Comparison of ENCODE assay signal across 16 cellular contexts in the genomic region with DNA sequence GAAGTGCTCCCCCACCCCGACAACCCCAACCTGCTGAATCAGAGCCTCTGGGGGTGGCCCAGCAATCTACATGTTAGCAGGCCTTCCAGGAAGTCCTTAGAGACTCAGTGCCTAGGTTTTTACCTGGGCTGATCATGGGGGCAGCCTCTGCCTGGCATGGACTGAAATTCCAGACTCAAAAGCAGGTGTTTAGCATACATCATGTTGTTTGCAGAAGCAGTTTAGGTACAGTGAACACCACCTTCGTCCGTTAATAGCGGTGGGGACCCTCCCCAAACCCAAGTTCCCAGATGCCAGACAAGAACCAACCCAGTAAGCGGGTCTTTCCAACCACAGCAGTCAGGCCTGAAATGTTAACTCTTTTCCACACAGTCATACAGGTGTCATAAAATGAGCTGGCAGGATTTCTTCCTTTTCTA. TPM values are rescaled to one million over a fixed set of nuclear protein-coding genes. Genes with fewer than 3 reads are reported as not detected.
A peak's percentile ranks its signal among the peaks of the same experiment; 100 is the strongest.
DNase-seq lines count a peak whose midpoint lies in the region; ATAC-seq and TF ChIP-seq lines count a peak whose summit lies in the region.
"Had no signal": no experiment of that assay in that cellular context is flagged by ENCODE, and none has a peak within 500 bp of the region (broad histone marks: within the 10 kb centered on the region; RNA-seq: fewer than 3 reads in every experiment).

No MANE protein-coding gene starts in this region.

- H4K20me1 ChIP-seq in mammary epithelial cell (ENCODE audit: insufficient read depth, low read length): no peaks in the 10 kb centered on the region

- no peak overlapping the region for H2AFZ ChIP-seq in mammary epithelial cell (ENCODE audit: low read depth, low read length)

- no peak overlapping the region for H3K4me2 ChIP-seq in mammary epithelial cell (ENCODE audit: insufficient read depth, low read depth, low read length)

- no peak overlapping the region for H3K4me3 Mint-ChIP-seq in activated CD8-positive, alpha-beta T cell treated with anti-CD3 and anti-CD28 coated beads for 36 hours
- H3K4me3 Mint-ChIP-seq in activated CD8-positive, alpha-beta T cell treated with anti-CD3 and anti-CD28 coated beads, Interleukin-2, amount 10 ng/mL, durations not matched to agents 7 days and 5 days: no peak overlapping the region
- H3K4me3 Mint-ChIP-seq in HFFc6: no peak overlapping the region
- H3K4me3 Mint-ChIP-seq: central memory CD8-positive, alpha-beta T cell; type B pancreatic cell had no signal

- BruUV-seq in mammary epithelial cell (replicated peaks; lab: Mats Ljungman, UMichigan): no TSS peak

- H3K36me3 ChIP-seq in mammary epithelial cell (ENCODE audit: insufficient read depth, low read length) (no peaks in the 10 kb centered on the region), ascending aorta (no peaks in the 10 kb centered on the region)
- H3K36me3 ChIP-seq: left lung had no signal

- no peak overlapping the region for H3K27ac ChIP-seq in RWPE1
- H3K27ac ChIP-seq in mammary epithelial cell (ENCODE audit: insufficient read depth, low read depth, low read length): no peak overlapping the region
- no peak overlapping the region for H3K27ac ChIP-seq in ascending aorta
- H3K27ac ChIP-seq: left lung had no signal

- ATAC-seq in activated CD8-positive, alpha-beta T cell treated with anti-CD3 and anti-CD28 coated beads for 36 hours: peak; percentile 49
- no peak for ATAC-seq in activated CD8-positive, alpha-beta T cell treated with anti-CD3 and anti-CD28 coated beads, Interleukin-2, amount 10 ng/mL, durations not matched to agents 7 days and 5 days

- intact Hi-C loops in activated CD8-positive, alpha-beta T cell treated with anti-CD3 and anti-CD28 coated beads for 36 hours (cut with micrococcal nuclease): no loop called here
- intact Hi-C loops in mammary epithelial cell (cut with micrococcal nuclease) (no loop called here), ascending aorta (cut with DNase I) (no loop called here)

- H3K9me3 Mint-ChIP-seq in activated CD8-positive, alpha-beta T cell treated with anti-CD3 and anti-CD28 coated beads for 36 hours: no peaks in the 10 kb centered on the region
- no peaks in the 10 kb centered on the region for H3K9me3 Mint-ChIP-seq in activated CD8-positive, alpha-beta T cell treated with anti-CD3 and anti-CD28 coated beads, Interleukin-2, amount 10 ng/mL, durations not matched to agents 7 days and 5 days (ENCODE audit: insufficient read depth)
- H3K9me3 Mint-ChIP-seq in HFFc6: no peaks in the 10 kb centered on the region
- H3K9me3 Mint-ChIP-seq: central memory CD8-positive, alpha-beta T cell; type B pancreatic cell had no signal

- peaks cover 2% of the 10 kb centered on the region for H3K27me3 Mint-ChIP-seq in activated CD8-positive, alpha-beta T cell treated with anti-CD3 and anti-CD28 coated beads for 36 hours
- peaks cover 17% of the 10 kb centered on the region for H3K27me3 Mint-ChIP-seq in activated CD8-positive, alpha-beta T cell treated with anti-CD3 and anti-CD28 coated beads, Interleukin-2, amount 10 ng/mL, durations not matched to agents 7 days and 5 days (ENCODE audit: low read depth)
- H3K27me3 Mint-ChIP-seq in HFFc6 (ENCODE audit: insufficient read depth): peaks cover 6% of the 10 kb centered on the region

- no peaks in the 10 kb centered on the region for H3K79me2 ChIP-seq in mammary epithelial cell (ENCODE audit: insufficient read depth, low read length)

- DNase-seq in activated CD8-positive, alpha-beta T cell treated with anti-CD3 and anti-CD28 coated beads for 36 hours: peak; percentile 45
- no peak for DNase-seq in activated CD8-positive, alpha-beta T cell treated with anti-CD3 and anti-CD28 coated beads, Interleukin-2, amount 10 ng/mL, durations not matched to agents 7 days and 5 days
- DNase-seq in RWPE1 (ENCODE audit: low spot score) (peak; percentile 19), mammary epithelial cell (peak; percentile 40), ascending aorta (ENCODE audit: low spot score in 2 of 2) (no peak), HFFc6 (no peak), GM13976 (ENCODE audit: low spot score) (no peak)
- DNase-seq in stimulated activated CD4-positive, alpha-beta T cell treated with anti-CD3 and anti-CD28 coated beads, TNF-alpha, amount 100 ng/mL, for 24 hours (ENCODE audit: low read depth in 3 of 3): peak in 2 of 3 experiments; percentile 14 to 45
- DNase-seq: Kasumi-1, left lung, NCI-H1436 treated with DMSO at 0.1 percent for 48 hours, posterior cingulate gyrus had no signal

- H3K9me3 ChIP-seq in mammary epithelial cell (replicated peaks; ENCODE audit: insufficient read depth, low read length) (no peaks in the 10 kb centered on the region), ascending aorta (no peaks in the 10 kb centered on the region)
- H3K9me3 ChIP-seq: left lung had no signal

- H3K27me3 ChIP-seq in mammary epithelial cell (ENCODE audit: insufficient read depth, low read length): no peaks in the 10 kb centered on the region
- H3K27me3 ChIP-seq in ascending aorta: no peaks in the 10 kb centered on the region
- H3K27me3 ChIP-seq: left lung had no signal

- peaks cover 15% of the 10 kb centered on the region for H3K4me1 Mint-ChIP-seq in activated CD8-positive, alpha-beta T cell treated with anti-CD3 and anti-CD28 coated beads for 36 hours (ENCODE audit: low read depth)
- peaks cover 9% of the 10 kb centered on the region for H3K4me1 Mint-ChIP-seq in activated CD8-positive, alpha-beta T cell treated with anti-CD3 and anti-CD28 coated beads, Interleukin-2, amount 10 ng/mL, durations not matched to agents 7 days and 5 days (ENCODE audit: low read depth)
- peaks cover 10% of the 10 kb centered on the region; the same call in 1 of the 2 replicates for H3K4me1 Mint-ChIP-seq in HFFc6 (ENCODE audit: low read depth)

- no peak overlapping the region for H3K4me3 ChIP-seq in mammary epithelial cell (replicated peaks in 1 of 3; ENCODE audit: insufficient read depth in 1 of 3, low read depth in 2 of 3, low read length in 3 of 3)
- H3K4me3 ChIP-seq in ascending aorta: no peak overlapping the region
- H3K4me3 ChIP-seq: left lung had no signal

- CTCF ChIA-PET in activated CD8-positive, alpha-beta T cell treated with anti-CD3 and anti-CD28 coated beads for 36 hours (lab: Charles Lee): interaction anchor here (2.8 kb wide), 1 partner anchor 11 kb away, joined by 15 read pairs; no protein-coding TSS in a partner anchor
- CTCF ChIA-PET in activated CD8-positive, alpha-beta T cell treated with anti-CD3 and anti-CD28 coated beads, Interleukin-2, amount 10 ng/mL, durations not matched to agents 7 days and 5 days (lab: Charles Lee): no interaction called here
- CTCF ChIA-PET in RWPE1 (lab: Yijun Ruan, JAX) (no interaction called here), mammary epithelial cell (lab: Charles Lee; ENCODE audit: low non-redundant PET) (no interaction called here)

- H3K9ac ChIP-seq in mammary epithelial cell (ENCODE audit: insufficient read depth, low read length): no peak overlapping the region

- in situ Hi-C loops in mammary epithelial cell (cut with MboI; ENCODE audit: low sequenced_read_pairs in 2 of 2) (loop anchor here in 1 of 2 donors (25.0 kb wide), 2 partner anchors 211 to 411 kb away; a partner anchor contains a TSS), GM13976 (cut with MboI; ENCODE audit: low sequenced_read_pairs, unreplicated experiment) (no loop called here)

- dilution Hi-C loops in mammary epithelial cell (cut with HindIII; ENCODE audit: low sequenced_read_pairs): no loop called here

- H3K4me1 ChIP-seq in mammary epithelial cell (ENCODE audit: insufficient read depth, low read length) (peaks cover 5% of the 10 kb centered on the region), ascending aorta (no peaks in the 10 kb centered on the region)

- POLR2A ChIA-PET in activated CD8-positive, alpha-beta T cell treated with anti-CD3 and anti-CD28 coated beads for 36 hours (lab: Charles Lee): no interaction called here
- POLR2A ChIA-PET in activated CD8-positive, alpha-beta T cell treated with anti-CD3 and anti-CD28 coated beads, Interleukin-2, amount 10 ng/mL, durations not matched to agents 7 days and 5 days (lab: Charles Lee): no interaction called here
- POLR2A ChIA-PET in RWPE1 (lab: Yijun Ruan, JAX; ENCODE audit: low non-redundant PET): no interaction called here

- 82% methylated on average over 5 of the region's 5 CpGs for WGBS in mammary epithelial cell (ENCODE audit: low coverage, missing lambda C conversion rate)

- TF ChIP-seq CTCF in activated CD8-positive, alpha-beta T cell treated with anti-CD3 and anti-CD28 coated beads for 36 hours (IDR thresholded peaks at IDR 0.05): no peak
- TF ChIP-seq CTCF in RWPE1 (conservative IDR thresholded peaks at IDR 0.05; ENCODE audit: low read depth): no peak
- no peak for TF ChIP-seq CTCF in mammary epithelial cell (conservative IDR thresholded peaks at IDR 0.05 in 1 of 2, IDR thresholded peaks at IDR 0.05 in 1 of 2; ENCODE audit: extremely low read depth in 1 of 2, insufficient read depth in 1 of 2, low read depth in 1 of 2, low read length in 2 of 2)
- no peak for TF ChIP-seq CTCF in ascending aorta (IDR thresholded peaks at IDR 0.05)
- TF ChIP-seq CTCF in HFFc6 (IDR thresholded peaks at IDR 0.05): no peak
- no peak for TF ChIP-seq CTCF in GM13976 (IDR thresholded peaks at IDR 0.05; ENCODE audit: borderline replicate concordance, control extremely low read depth, extremely low read depth, insufficient read depth, missing control alignments)

- H3K27ac Mint-ChIP-seq in activated CD8-positive, alpha-beta T cell treated with anti-CD3 and anti-CD28 coated beads for 36 hours: peak overlapping the region; percentile 59
- H3K27ac Mint-ChIP-seq in activated CD8-positive, alpha-beta T cell treated with anti-CD3 and anti-CD28 coated beads, Interleukin-2, amount 10 ng/mL, durations not matched to agents 7 days and 5 days: no peak overlapping the region
- no peak overlapping the region; the same call in 1 of the 2 replicates for H3K27ac Mint-ChIP-seq in HFFc6
- H3K27ac Mint-ChIP-seq: type B pancreatic cell had no signal

- H3K36me3 Mint-ChIP-seq in activated CD8-positive, alpha-beta T cell treated with anti-CD3 and anti-CD28 coated beads for 36 hours (ENCODE audit: low read depth): no peaks in the 10 kb centered on the region
- H3K36me3 Mint-ChIP-seq in activated CD8-positive, alpha-beta T cell treated with anti-CD3 and anti-CD28 coated beads, Interleukin-2, amount 10 ng/mL, durations not matched to agents 7 days and 5 days (ENCODE audit: low read depth): no peaks in the 10 kb centered on the region
- H3K36me3 Mint-ChIP-seq in HFFc6 (ENCODE audit: low read depth): no peaks in the 10 kb centered on the region
- H3K36me3 Mint-ChIP-seq: type B pancreatic cell had no signal

RNA-seq across cellular contexts. Expression of a gene that starts 26.4 kb away (rescaled TPM):
- total RNA-seq in activated CD8-positive, alpha-beta T cell treated with anti-CD3 and anti-CD28 coated beads for 36 hours: not detected
- not detected for total RNA-seq in activated CD8-positive, alpha-beta T cell treated with anti-CD3 and anti-CD28 coated beads, Interleukin-2, amount 10 ng/mL, durations not matched to agents 7 days and 5 days
- total RNA-seq in mammary epithelial cell (not detected), ascending aorta (not detected)
- polyA plus RNA-seq in mammary epithelial cell: not detected
- polyA minus RNA-seq in mammary epithelial cell: not detected
- total RNA-seq in HFFc6 (2021; fragmentation: NEBNext Ultra II Directional; extraction: Animal tissue kit (Norgen Biotek cat#: 25700)): not detected
- total RNA-seq: G401, left lung had no signal
- polyA plus RNA-seq: AG04450 had no signal

Comparison
In these comparisons a context has a peak if more than half of its experiments do, and no peak if none do; other contexts are left out.
1. DNase-seq: peak in activated CD8-positive, alpha-beta T cell treated with anti-CD3 and anti-CD28 coated beads for 36 hours (single experiment), RWPE1 (single experiment), mammary epithelial cell (single experiment) and stimulated activated CD4-positive, alpha-beta T cell treated with anti-CD3 and anti-CD28 coated beads, TNF-alpha, amount 100 ng/mL, for 24 hours (2 of 3); none in activated CD8-positive, alpha-beta T cell treated with anti-CD3 and anti-CD28 coated beads, Interleukin-2, amount 10 ng/mL, durations not matched to agents 7 days and 5 days (single experiment), ascending aorta (0 of 2), HFFc6 (single experiment) and GM13976 (single experiment).